13 cellular contexts compared by ENCODE assay signal in the genomic region with DNA sequence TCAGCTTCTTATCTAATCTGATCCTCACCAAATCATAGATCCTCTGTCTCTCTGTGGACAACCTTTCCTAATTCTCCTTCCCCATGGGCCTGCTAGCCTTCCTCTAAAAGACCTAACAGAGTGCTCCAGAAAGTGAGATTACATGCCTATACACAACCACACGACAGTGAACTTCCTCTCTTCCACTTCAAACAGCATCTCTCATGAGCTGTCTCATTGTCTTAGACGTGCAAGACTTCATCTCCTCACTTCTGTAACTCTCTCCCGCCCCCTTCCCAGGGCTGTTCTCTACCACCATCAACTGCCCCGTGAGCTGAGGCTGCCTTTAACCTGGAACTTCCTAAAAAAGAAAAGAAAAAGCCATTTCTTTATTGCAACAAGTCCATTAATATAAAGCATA. TPM values are rescaled to one million over a fixed set of nuclear protein-coding genes. Genes with fewer than 3 reads are reported as not detected.
A peak's percentile ranks its signal among the peaks of the same experiment; 100 is the strongest.
DNase-seq lines count a peak whose midpoint lies in the region; ATAC-seq and TF ChIP-seq lines count a peak whose summit lies in the region.
"Had no signal": no experiment of that assay in that cellular context is flagged by ENCODE, and none has a peak within 500 bp of the region (broad histone marks: within the 10 kb centered on the region; RNA-seq: fewer than 3 reads in every experiment).

No MANE protein-coding gene starts in this region.

- H3K4me3 ChIP-seq in endodermal cell (ENCODE audit: low read length) (peak overlapping the region; percentile 21), H7 (ENCODE audit: insufficient read depth, low read depth, low read length) (no peak overlapping the region)

- intact Hi-C loops in CD14-positive monocyte (cut with micrococcal nuclease): loop anchor here in 1 of 2 donors (2.0 kb wide), 1 partner anchor 14 kb away; no protein-coding TSS in a partner anchor

- H3K9me3 ChIP-seq in endodermal cell (ENCODE audit: control insufficient read depth, low read length): no peaks in the 10 kb centered on the region

- H3K27ac Mint-ChIP-seq in CD14-positive monocyte (peak overlapping the region; percentile 61 to 91 (median 82)), endodermal cell (no peak overlapping the region), osteocyte (ENCODE audit: unreplicated experiment) (peak overlapping the region; percentile 5)

- H3K4me1 Mint-ChIP-seq in CD14-positive monocyte: peaks cover 84% of the 10 kb centered on the region
- peaks cover 42% of the 10 kb centered on the region for H3K4me1 Mint-ChIP-seq in endodermal cell
- peaks cover 81% of the 10 kb centered on the region for H3K4me1 Mint-ChIP-seq in osteocyte (ENCODE audit: unreplicated experiment)

- H3K27ac ChIP-seq in endodermal cell (ENCODE audit: low read depth, low read length): no peak overlapping the region

- H3K9me3 Mint-ChIP-seq in CD14-positive monocyte (no peaks in the 10 kb centered on the region), endodermal cell (no peaks in the 10 kb centered on the region), osteocyte (ENCODE audit: unreplicated experiment) (no peaks in the 10 kb centered on the region)

- H3K27me3 Mint-ChIP-seq in CD14-positive monocyte (ENCODE audit: low read depth in 3 of 3) (no peaks in the 10 kb centered on the region), endodermal cell (ENCODE audit: insufficient read depth) (peaks cover 42% of the 10 kb centered on the region), osteocyte (ENCODE audit: unreplicated experiment) (no peaks in the 10 kb centered on the region)

- 74 to 94% methylated on average over 3 to 4 of the region's 4 CpGs for whole genome bisulfite sequencing in endodermal cell (ENCODE audit: insufficient coverage in 1 of 2, insufficient read length in 1 of 2), 2 experiments

- no peaks in the 10 kb centered on the region for H3K27me3 ChIP-seq in endodermal cell (ENCODE audit: control insufficient read depth, insufficient read depth, low read length, poor library complexity, severe bottlenecking)
- no peaks in the 10 kb centered on the region; the same call in 1 of the 2 replicates for H3K27me3 ChIP-seq in H7 (ENCODE audit: control insufficient read depth, insufficient read depth, low read length)

- H3K36me3 ChIP-seq in endodermal cell (ENCODE audit: control insufficient read depth, insufficient read depth, low read length) (peaks cover 46% of the 10 kb centered on the region), H7 (replicated peaks; ENCODE audit: control insufficient read depth, insufficient read depth, low read length) (no peaks in the 10 kb centered on the region; the same call in 1 of the 2 replicates)

- H3K4me3 Mint-ChIP-seq in CD14-positive monocyte (peak overlapping the region in 1 of 2 donors; percentile 70), endodermal cell (no peak overlapping the region), osteocyte (ENCODE audit: unreplicated experiment) (no peak overlapping the region)

- H3K36me3 Mint-ChIP-seq in CD14-positive monocyte (peaks cover 47 to 52% of the 10 kb centered on the region in 2 donors), endodermal cell (ENCODE audit: low read depth) (peaks cover 49% of the 10 kb centered on the region), osteocyte (ENCODE audit: unreplicated experiment) (peaks cover 42% of the 10 kb centered on the region)

- no peak for ATAC-seq in GM21447 (IDR thresholded peaks at IDR 0.05; ENCODE audit: unreplicated experiment)
- ATAC-seq: esophagus mucosa had no signal

- TF ChIP-seq CTCF in CD14-positive monocyte (IDR thresholded peaks at IDR 0.05): no peak
- no peak for TF ChIP-seq CTCF in endodermal cell (conservative IDR thresholded peaks at IDR 0.05)
- no peak for TF ChIP-seq CTCF in osteocyte (IDR thresholded peaks at IDR 0.05)

- DNase-seq in CD14-positive monocyte (ENCODE audit: low spot score) (no peak), OCI-M1 (lab: John Stamatoyannopoulos, UW) (peak; percentile 18), endodermal cell (no peak), osteocyte (ENCODE audit: extremely low spot score, unreplicated experiment) (no peak), AG08396 (ENCODE audit: low spot score) (no peak), H7 (no peak)
- DNase-seq in stimulated activated CD4-positive, alpha-beta T cell treated with anti-CD3 and anti-CD28 coated beads, Interleukin-4, amount 100 ng/mL, for 4 hours: no peak
- DNase-seq: activated gamma-delta T cell, NCI-H226 had no signal

- no peak overlapping the region for H3K9ac ChIP-seq in endodermal cell (ENCODE audit: extremely low read depth, low read length, poor library complexity, severe bottlenecking)

- H3K4me1 ChIP-seq in endodermal cell (ENCODE audit: control insufficient read depth, insufficient read depth, low read length): peaks cover 31% of the 10 kb centered on the region

RNA-seq across cellular contexts. Expression of a gene that starts 14.1 kb away (rescaled TPM):
- not detected for polyA plus RNA-seq in CD14-positive monocyte
- total RNA-seq in endodermal cell (not detected), osteocyte (0.35 TPM in 1 of 2 replicates, not detected in the other)
- polyA plus RNA-seq in endodermal cell (2013, experiment 1 of 2): not detected
- not detected for polyA plus RNA-seq in endodermal cell (2013, experiment 2 of 2)
- not detected in 2 replicates for total RNA-seq in H7 (2014; rRNA removed; shearing (Covaris generic))
- total RNA-seq: esophagus mucosa; HT1080; T-helper 2 cell treated with Interferon-gamma antibody and Interleukin-4, amounts not matched to agents 100 ng/mL and 5 ng/mL, for 36 hours had no signal
